17 cellular contexts compared by ENCODE assay signal in the genomic region with DNA sequence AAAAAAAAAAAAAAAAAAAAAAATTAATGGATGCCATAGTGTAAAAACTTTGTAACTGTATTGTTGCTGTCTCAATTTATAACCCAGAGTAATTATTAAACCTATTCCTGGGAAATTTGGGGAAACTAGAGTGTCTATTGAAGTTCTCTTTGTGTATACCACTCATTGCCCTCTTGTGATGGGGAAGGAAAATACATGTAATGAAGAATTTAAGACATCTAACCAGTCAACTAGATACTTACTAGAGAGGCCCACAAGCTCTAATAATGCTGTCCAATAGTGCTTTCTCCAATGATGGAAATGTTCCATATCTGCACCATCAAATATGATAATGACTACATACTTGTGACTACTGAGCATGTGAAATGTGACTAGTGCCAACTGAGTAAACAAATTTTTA.
DNase-seq lines count a peak whose midpoint lies in the region; ATAC-seq, FAIRE-seq and TF ChIP-seq lines count a peak whose summit lies in the region.
"Had no signal": no experiment of that assay in that cellular context is flagged by ENCODE, and none has a peak within 500 bp of the region (broad histone marks: within the 10 kb centered on the region; RNA-seq: fewer than 3 reads in every experiment).

No MANE protein-coding gene starts in this region.

- H3K9me2 ChIP-seq in OCI-LY7 (ENCODE audit: insufficient read depth, low read length), result no peaks in the 10 kb centered on the region

- H2AFZ ChIP-seq in IMR-90 (replicated peaks; ENCODE audit: low read length, poor library complexity), result no peak overlapping the region
- H2AFZ ChIP-seq in OCI-LY7 (ENCODE audit: low read length), result no peak overlapping the region
- no peak overlapping the region for H2AFZ ChIP-seq in HepG2 (ENCODE audit: low read length)

- H3K4me3 ChIP-seq in IMR-90 (ENCODE audit: insufficient read depth, low read depth, low read length) (no peak overlapping the region), OCI-LY7 (ENCODE audit: low read depth, low read length, poor library complexity, severe bottlenecking) (no peak overlapping the region), HepG2 (replicated peaks in 1 of 3; ENCODE audit: insufficient read depth in 1 of 3, low read depth in 2 of 3, low read length in 3 of 3) (no peak overlapping the region), H7 (ENCODE audit: insufficient read depth, low read depth, low read length) (no peak overlapping the region)
- H3K4me3 ChIP-seq: heart right ventricle, thoracic aorta had no signal

- H4K5ac ChIP-seq in IMR-90 (ENCODE audit: low read depth, low read length), result no peak overlapping the region

- intact Hi-C loops in IMR-90 (cut with micrococcal nuclease), result loop anchor here (10.0 kb wide), 1 partner anchor 446 kb away; no protein-coding TSS in a partner anchor
- intact Hi-C loops in OCI-LY7 (cut with micrococcal nuclease; ENCODE audit: unreplicated experiment), result no loop called here
- intact Hi-C loops in HepG2 (cut with micrococcal nuclease; ENCODE audit: unreplicated experiment), result no loop called here

- H4K20me1 ChIP-seq in IMR-90 (ENCODE audit: insufficient read depth, low read length) (no peaks in the 10 kb centered on the region), OCI-LY7 (ENCODE audit: insufficient read depth, low read length) (no peaks in the 10 kb centered on the region), HepG2 (ENCODE audit: insufficient read depth, low read length) (no peaks in the 10 kb centered on the region)

- TF ChIP-seq RAD21 in IMR-90 (IDR thresholded peaks at IDR 0.05; ENCODE audit: low read length) (no peak), HepG2 (CRISPR knock-in tag; IDR thresholded peaks at IDR 0.05) (no peak)

- ATAC-seq in IMR-90 (ENCODE audit: low read depth) (no peak), HG03521 (IDR thresholded peaks at IDR 0.05; ENCODE audit: unreplicated experiment) (no peak), HepG2 (no peak)
- ATAC-seq: activated naive CD4-positive, alpha-beta T cell treated with anti-CD3 and anti-CD28 coated beads, Interleukin-2, amount 50 U/mL, for 72 hours; heart right ventricle; PC-3 had no signal

- CTCF ChIA-PET in IMR-90 (lab: Yijun Ruan, JAX) (no interaction called here), OCI-LY7 (lab: Charles Lee; ENCODE audit: unreplicated experiment) (no interaction called here), HepG2 (lab: Yijun Ruan, JAX; ENCODE audit: low intra/inter-chr PET ratio, low total read pairs) (no interaction called here)

- FAIRE-seq in HepG2 (lab: Jason Lieb, UNC), result no peak
- FAIRE-seq: colon had no signal

- BruUV-seq in IMR-90 (replicated peaks; lab: Mats Ljungman, UMichigan) (no TSS peak), OCI-LY7 (replicated peaks; lab: Mats Ljungman, UMichigan) (no TSS peak), HepG2 (replicated peaks; lab: Mats Ljungman, UMichigan) (no TSS peak)

- H2BK120ac ChIP-seq in IMR-90 (ENCODE audit: low read depth, low read length), result no peak overlapping the region

- no peaks in the 10 kb centered on the region; the same call in 1 of the 2 replicates for H3K4me1 ChIP-seq in IMR-90 (ENCODE audit: control insufficient read depth, insufficient read depth, low read length)
- H3K4me1 ChIP-seq in OCI-LY7 (ENCODE audit: insufficient read depth, low read length, poor library complexity, severe bottlenecking), result peaks cover 3% of the 10 kb centered on the region
- H3K4me1 ChIP-seq in HepG2 (ENCODE audit: insufficient read depth, low read length), result no peaks in the 10 kb centered on the region

- H3K36me3 ChIP-seq in IMR-90 (ENCODE audit: control insufficient read depth, insufficient read depth, low read length), result no peaks in the 10 kb centered on the region
- H3K36me3 ChIP-seq in OCI-LY7 (ENCODE audit: insufficient read depth, low read length), result no peaks in the 10 kb centered on the region
- H3K36me3 ChIP-seq in HepG2 (replicated peaks in 1 of 2; ENCODE audit: control insufficient read depth in 1 of 2, insufficient read depth in 2 of 2, low read length in 2 of 2), result no peaks in the 10 kb centered on the region
- H3K36me3 ChIP-seq in H7 (replicated peaks; ENCODE audit: control insufficient read depth, insufficient read depth, low read length), result no peaks in the 10 kb centered on the region
- H3K36me3 ChIP-seq: heart right ventricle, thoracic aorta had no signal

- dilution Hi-C loops in IMR-90 (cut with HindIII; ENCODE audit: low sequenced_read_pairs, unreplicated experiment), result no loop called here

- H3K79me2 ChIP-seq in OCI-LY7 (ENCODE audit: insufficient read depth, low read depth, low read length) (no peaks in the 10 kb centered on the region), HepG2 (ENCODE audit: insufficient read depth, low read length) (no peaks in the 10 kb centered on the region)

- no peak overlapping the region for H2BK5ac ChIP-seq in IMR-90 (ENCODE audit: low read depth, low read length, poor library complexity, severe bottlenecking)

- no peak overlapping the region for H2AK5ac ChIP-seq in IMR-90 (ENCODE audit: low read depth, low read length)

- no peak overlapping the region for H2BK15ac ChIP-seq in IMR-90 (ENCODE audit: low read depth, low read length)

- H3K27ac ChIP-seq in IMR-90 (ENCODE audit: insufficient read depth, low read length), result no peak overlapping the region
- H3K27ac ChIP-seq in OCI-LY7 (ENCODE audit: low read depth, low read length, poor library complexity, severe bottlenecking), result no peak overlapping the region
- H3K27ac ChIP-seq in HepG2 (ENCODE audit: extremely low read length, insufficient read depth, low read length), result no peak overlapping the region
- H3K27ac ChIP-seq: heart right ventricle, thoracic aorta had no signal

- H3K4me2 ChIP-seq in IMR-90 (ENCODE audit: low read depth, low read length) (no peak overlapping the region), OCI-LY7 (ENCODE audit: low read length) (no peak overlapping the region), HepG2 (ENCODE audit: low read depth, low read length) (no peak overlapping the region)

- TF ChIP-seq CTCF in IMR-90 (conservative IDR thresholded peaks at IDR 0.05; ENCODE audit: low read depth, low read length), result no peak
- TF ChIP-seq CTCF in OCI-LY7 (conservative IDR thresholded peaks at IDR 0.05; ENCODE audit: low read length), result 0 out of 2 replicates have a peak, but pooled peaks have one; percentile 16
- TF ChIP-seq CTCF in HepG2 (CRISPR knock-in tag; IDR thresholded peaks at IDR 0.05), result no peak

- no peak overlapping the region for H2BK20ac ChIP-seq in IMR-90 (ENCODE audit: low read depth, low read length)

- no peak overlapping the region for H3K4ac ChIP-seq in IMR-90 (ENCODE audit: low read depth, low read length)

- H3K9ac ChIP-seq in IMR-90 (ENCODE audit: low read depth, low read length) (no peak overlapping the region), HepG2 (ENCODE audit: insufficient read depth, low read depth, low read length) (no peak overlapping the region)

- no peak overlapping the region for H3K56ac ChIP-seq in IMR-90 (ENCODE audit: extremely low read depth, insufficient read depth, low read length)

- TF ChIP-seq POLR2A in IMR-90 (IDR thresholded peaks at IDR 0.05; ENCODE audit: low read depth, low read length) (no peak), erythroblast (IDR thresholded peaks at IDR 0.05; ENCODE audit: low read length) (no peak), HepG2 (IDR thresholded peaks at IDR 0.05; ENCODE audit: insufficient read depth in 1 of 2, low read depth in 2 of 2, low read length in 2 of 2) (no peak)

- POLR2A ChIA-PET in IMR-90 (lab: Charles Lee; ENCODE audit: unreplicated experiment), result no interaction called here
- POLR2A ChIA-PET in OCI-LY7 (lab: Charles Lee), result interaction anchor here (0.8 to 0.9 kb wide), 2 partner anchors 15 to 162 kb away, joined by 3 read pairs; no protein-coding TSS in a partner anchor
- POLR2A ChIA-PET in HepG2 (lab: Yijun Ruan, JAX), result no interaction called here

- TF ChIP-seq EP300 in HepG2 (IDR thresholded peaks at IDR 0.05; ENCODE audit: low read depth in 2 of 2, low read length in 2 of 2) (no peak), HepG2 (CRISPR knock-in tag; IDR thresholded peaks at IDR 0.05; ENCODE audit: borderline replicate concordance) (no peak)

- no peak overlapping the region for H2AK9ac ChIP-seq in IMR-90 (replicated peaks; ENCODE audit: low read depth, low read length, poor library complexity)

- no peak overlapping the region for H3K14ac ChIP-seq in IMR-90 (replicated peaks; ENCODE audit: low read depth, low read length)

- H3K27me3 ChIP-seq in IMR-90 (ENCODE audit: control insufficient read depth, insufficient read depth, low read length) (no peaks in the 10 kb centered on the region), HepG2 (ENCODE audit: control insufficient read depth in 1 of 2, insufficient read depth in 2 of 2, low read length in 2 of 2) (no peaks in the 10 kb centered on the region), H7 (ENCODE audit: control insufficient read depth, insufficient read depth, low read length) (no peaks in the 10 kb centered on the region)
- H3K27me3 ChIP-seq: heart right ventricle had no signal

- DNase-seq in EH (ENCODE audit: low read depth) (peak; percentile 23), IMR-90 (peak; percentile 5), OCI-LY7 (ENCODE audit: low spot score) (no peak), erythroblast (lab: John Stamatoyannopoulos, UW) (peak; percentile 17 to 39), HepG2 (ENCODE audit: low spot score) (no peak), H7 (no peak)
- DNase-seq: activated CD4-positive, alpha-beta T cell treated with anti-CD3 and anti-CD28 coated beads for 1 hour; heart right ventricle; NCI-H1105 treated with DMSO at 0.1 percent for 48 hours; NCI-H526; PC-3; retina; stimulated activated CD4-positive, alpha-beta T cell treated with anti-CD3 and anti-CD28 coated beads, Interleukin-12 subunit alpha, Interleukin-12 subunit beta, amount 100 ng/mL, for 4 hours had no signal

- H3K9me3 ChIP-seq in IMR-90 (ENCODE audit: control insufficient read depth, insufficient read depth, low read length) (no peaks in the 10 kb centered on the region), OCI-LY7 (ENCODE audit: low read length) (no peaks in the 10 kb centered on the region), HepG2 (ENCODE audit: low read length) (no peaks in the 10 kb centered on the region)
- H3K9me3 ChIP-seq: heart right ventricle, thoracic aorta had no signal

- H3K23ac ChIP-seq in IMR-90 (ENCODE audit: low read depth, low read length), result no peak overlapping the region

- no peak overlapping the region for H3K18ac ChIP-seq in IMR-90 (ENCODE audit: low read depth, low read length)

- in situ Hi-C loops in IMR-90 (cut with MboI; ENCODE audit: low sequenced_read_pairs) (no loop called here), HepG2 (cut with HindIII; ENCODE audit: extremely low pct_ligation_motif_present, low pct_unique_long_range_greater_than_20kb) (no loop called here)

- H3K79me1 ChIP-seq in IMR-90 (ENCODE audit: low read depth in 1 of 2, low read length in 2 of 2), result no peaks in the 10 kb centered on the region

- H4K8ac ChIP-seq in IMR-90 (ENCODE audit: low read depth in 2 of 2, low read length in 2 of 2), result no peak overlapping the region

- no peaks in the 10 kb centered on the region for H3K9me1 ChIP-seq in IMR-90 (ENCODE audit: insufficient read depth, low read length)

- no peak overlapping the region for H4K91ac ChIP-seq in IMR-90 (ENCODE audit: insufficient read depth, low read depth, low read length)

TF ChIP-seq in IMR-90, 13 proteins besides CTCF, POLR2A, EP300 and RAD21 (continues in another document):
- TF ChIP-seq NFE2L2 (IDR thresholded peaks at IDR 0.05; ENCODE audit: low read depth, low read length), result no peak

TF ChIP-seq in HepG2, 621 proteins besides CTCF, POLR2A, EP300 and RAD21:
- no peak for TF ChIP-seq ZNF232 (CRISPR knock-in tag; IDR thresholded peaks at IDR 0.05; ENCODE audit: borderline replicate concordance)
- no peak for TF ChIP-seq MAFG (CRISPR knock-in tag; IDR thresholded peaks at IDR 0.05)

Comparison
In these comparisons a context has a peak if more than half of its experiments do, and no peak if none do; other contexts are left out.
1. DNase-seq: peak in EH (single experiment), IMR-90 (single experiment) and erythroblast (2 of 2); none in OCI-LY7 (single experiment), HepG2 (single experiment) and H7 (single experiment).